4 cellular contexts compared by ENCODE assay signal in genomic region chrX:15384304-15384703, GRCh38.
TF ChIP-seq lines count a peak whose summit lies in the region.

Gene VEGFD, minus strand, starts transcription at chrX:15384413. Its CDS starts 467 bp downstream, at chrX:15383946.

TF ChIP-seq in A549, 52 proteins besides CTCF, POLR2A, EP300 and RAD21:
- no peak for TF ChIP-seq RFX5 (IDR thresholded peaks at IDR 0.05)
- no peak for TF ChIP-seq FOSL2 (IDR thresholded peaks at IDR 0.05)
- no peak for TF ChIP-seq FOSL2 (CRISPR knock-in tag; IDR thresholded peaks at IDR 0.05)
- no peak for TF ChIP-seq MAZ (IDR thresholded peaks at IDR 0.05; ENCODE audit: borderline replicate concordance, low read depth, low read length)
- no peak for TF ChIP-seq REST (IDR thresholded peaks at IDR 0.05)
- TF ChIP-seq FOSB (CRISPR knock-in tag; IDR thresholded peaks at IDR 0.05) = no peak
- no peak for TF ChIP-seq HDAC2 (IDR thresholded peaks at IDR 0.05)
- TF ChIP-seq CBX8 (IDR thresholded peaks at IDR 0.05) = no peak
- TF ChIP-seq CEBPB (IDR thresholded peaks at IDR 0.05) = no peak

TF ChIP-seq in IMR-90, 13 proteins besides CTCF, POLR2A, EP300 and RAD21:
- no peak for TF ChIP-seq ELK1 (IDR thresholded peaks at IDR 0.05; ENCODE audit: borderline replicate concordance, low read depth, low read length)
- peak; percentile 80 for TF ChIP-seq CEBPB (IDR thresholded peaks at IDR 0.05; ENCODE audit: low read depth, low read length)

TF ChIP-seq in H1, 55 proteins besides CTCF, POLR2A, EP300 and RAD21:
- 0 out of 2 replicates have a peak, but pooled peaks have one; percentile 22 for TF ChIP-seq CEBPB (IDR thresholded peaks at IDR 0.05; ENCODE audit: low read depth, low read length)
- TF ChIP-seq POU5F1 (IDR thresholded peaks at IDR 0.05; ENCODE audit: low read depth, low read length) = no peak

TF ChIP-seq in liver, 16 proteins besides CTCF, POLR2A, EP300 and RAD21:
- TF ChIP-seq EGR1 (IDR thresholded peaks at IDR 0.05; ENCODE audit: low read depth in 2 of 2) (no peak), NR2F2 (IDR thresholded peaks at IDR 0.05) (peak; percentile 43), JUND (IDR thresholded peaks at IDR 0.05) (peak in 1 of 2 donors; percentile 21), TAF1 (conservative IDR thresholded peaks at IDR 0.05) (no peak), ATF3 (IDR thresholded peaks at IDR 0.05) (peak; percentile 12), ZBTB33 (IDR thresholded peaks at IDR 0.05) (no peak), HNF4G (IDR thresholded peaks at IDR 0.05) (peak; percentile 29), FOXA1 (IDR thresholded peaks at IDR 0.05) (no peak), YY1 (IDR thresholded peaks at IDR 0.05) (peak; percentile 37), RXRA (IDR thresholded peaks at IDR 0.05) (peak; percentile 42 to 44), SP1 (IDR thresholded peaks at IDR 0.05) (peak; percentile 72), GABPA (IDR thresholded peaks at IDR 0.05 in 1 of 2, conservative IDR thresholded peaks at IDR 0.05 in 1 of 2) (no peak), HNF4A (conservative IDR thresholded peaks at IDR 0.05) (peak; percentile 72 to 81), FOXA2 (IDR thresholded peaks at IDR 0.05) (no peak), REST (IDR thresholded peaks at IDR 0.05) (no peak), MAX (IDR thresholded peaks at IDR 0.05) (no peak)
TF ChIP-seq in liver: peak in this region for 8.
